Comparison of ENCODE assay signal across 8 cellular contexts in genomic region chrX:145919400-145919799, GRCh38.
"Had no signal": no experiment of that assay in that cellular context is flagged by ENCODE, and none has a peak within 500 bp of the region (broad histone marks: within the 10 kb centered on the region; RNA-seq: fewer than 3 reads in every experiment).

No MANE protein-coding gene starts in this region.

- FAIRE-seq: HTR-8/SVneo had no signal

- DNase-seq: GM23248, GOT3, H7, HCEC 1CT, KBM-7 had no signal

- H3K4me1 Mint-ChIP-seq: IgD-negative memory B cell had no signal

- H3K27me3 Mint-ChIP-seq: IgD-negative memory B cell had no signal

- H3K9ac ChIP-seq: GM23248, KMS-11 had no signal

- H3K4me3 ChIP-seq: GM23248 had no signal

- H3K27ac ChIP-seq: GM23248, KMS-11 had no signal

- H3K4me3 Mint-ChIP-seq: IgD-negative memory B cell had no signal

- H2AFZ ChIP-seq: GM23248 had no signal

- H3K27ac Mint-ChIP-seq: IgD-negative memory B cell had no signal

- H3K4me2 ChIP-seq: KMS-11 had no signal
